ENCODE assay signal across 1 cellular context in the genomic region with DNA sequence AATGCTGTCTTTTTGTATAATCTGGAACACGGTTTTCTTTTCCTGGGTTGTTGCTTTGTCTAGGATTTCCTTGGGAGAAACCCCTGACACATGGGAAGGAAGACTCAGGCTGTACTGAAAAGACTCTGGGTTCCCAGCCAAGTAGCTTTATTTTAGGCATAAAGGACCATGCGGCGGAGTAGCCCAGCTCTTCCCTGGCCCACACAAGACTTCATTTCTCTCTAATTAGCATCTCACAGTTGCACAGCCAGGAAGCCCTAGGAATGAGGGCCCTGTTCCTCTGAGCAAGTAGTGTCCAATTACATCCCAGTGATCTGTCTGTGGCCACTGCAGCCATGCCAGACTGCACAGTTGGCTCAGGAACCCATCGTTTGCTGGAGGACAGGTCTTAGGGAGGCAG.
TF ChIP-seq lines count a peak whose summit lies in the region.

No MANE protein-coding gene starts in this region.

TF ChIP-seq in IMR-90, 13 proteins besides CTCF, POLR2A, EP300 and RAD21:
- TF ChIP-seq RCOR1 (IDR thresholded peaks at IDR 0.05; ENCODE audit: insufficient replicate concordance, low read length) (no peak), CEBPB (IDR thresholded peaks at IDR 0.05; ENCODE audit: low read depth, low read length) (no peak), NFE2L2 (IDR thresholded peaks at IDR 0.05; ENCODE audit: low read depth, low read length) (no peak), MAZ (IDR thresholded peaks at IDR 0.05; ENCODE audit: borderline replicate concordance, low read depth, low read length) (no peak), FOS (IDR thresholded peaks at IDR 0.05; ENCODE audit: low read depth, low read length) (no peak), RFX5 (IDR thresholded peaks at IDR 0.05; ENCODE audit: low read depth, low read length) (no peak), BHLHE40 (IDR thresholded peaks at IDR 0.05; ENCODE audit: low read depth, low read length) (no peak), MXI1 (IDR thresholded peaks at IDR 0.05; ENCODE audit: borderline replicate concordance, low read depth, low read length) (no peak), SMC3 (IDR thresholded peaks at IDR 0.05; ENCODE audit: low read depth, low read length) (no peak), CHD1 (IDR thresholded peaks at IDR 0.05; ENCODE audit: low read depth, low read length) (no peak), MAFK (IDR thresholded peaks at IDR 0.05; ENCODE audit: low read depth, low read length) (no peak)
- TF ChIP-seq, protein P1, sequence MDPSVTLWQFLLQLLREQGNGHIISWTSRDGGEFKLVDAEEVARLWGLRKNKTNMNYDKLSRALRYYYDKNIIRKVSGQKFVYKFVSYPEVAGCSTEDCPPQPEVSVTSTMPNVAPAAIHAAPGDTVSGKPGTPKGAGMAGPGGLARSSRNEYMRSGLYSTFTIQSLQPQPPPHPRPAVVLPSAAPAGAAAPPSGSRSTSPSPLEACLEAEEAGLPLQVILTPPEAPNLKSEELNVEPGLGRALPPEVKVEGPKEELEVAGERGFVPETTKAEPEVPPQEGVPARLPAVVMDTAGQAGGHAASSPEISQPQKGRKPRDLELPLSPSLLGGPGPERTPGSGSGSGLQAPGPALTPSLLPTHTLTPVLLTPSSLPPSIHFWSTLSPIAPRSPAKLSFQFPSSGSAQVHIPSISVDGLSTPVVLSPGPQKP (IDR thresholded peaks at IDR 0.05; ENCODE audit: borderline replicate concordance, low read depth, low read length) = no peak
- TF ChIP-seq, protein P2, sequence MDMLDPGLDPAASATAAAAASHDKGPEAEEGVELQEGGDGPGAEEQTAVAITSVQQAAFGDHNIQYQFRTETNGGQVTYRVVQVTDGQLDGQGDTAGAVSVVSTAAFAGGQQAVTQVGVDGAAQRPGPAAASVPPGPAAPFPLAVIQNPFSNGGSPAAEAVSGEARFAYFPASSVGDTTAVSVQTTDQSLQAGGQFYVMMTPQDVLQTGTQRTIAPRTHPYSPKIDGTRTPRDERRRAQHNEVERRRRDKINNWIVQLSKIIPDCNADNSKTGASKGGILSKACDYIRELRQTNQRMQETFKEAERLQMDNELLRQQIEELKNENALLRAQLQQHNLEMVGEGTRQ (IDR thresholded peaks at IDR 0.05; ENCODE audit: low read depth, low read length) = no peak
